In genomic region chr12:75505706-75506312, GRCh38 we compare ENCODE assay signal across 8 cellular contexts. TPM values are rescaled to one million over a fixed set of nuclear protein-coding genes. Genes with fewer than 3 reads are reported as not detected.
DNase-seq lines count a peak whose midpoint lies in the region; ATAC-seq and TF ChIP-seq lines count a peak whose summit lies in the region.

No MANE protein-coding gene starts in this region.

- peaks cover 34% of the 10 kb centered on the region for H3K36me3 Mint-ChIP-seq in activated CD8-positive, alpha-beta memory T cell treated with anti-CD3 and anti-CD28 coated beads, Interleukin-2, amount 10 ng/mL, durations not matched to agents 7 days and 5 days

- CTCF ChIA-PET in activated CD8-positive, alpha-beta memory T cell treated with anti-CD3 and anti-CD28 coated beads, Interleukin-2, amount 10 ng/mL, durations not matched to agents 7 days and 5 days (lab: Charles Lee): interaction anchor here (0.7 to 2.8 kb wide), 5 partner anchors 10 to 176 kb away, joined by 3 to 16 read pairs (median 6); partner anchors contain the start of genes CAPS2 and GLIPR1L2

- no peak for DNase-seq in activated CD8-positive, alpha-beta memory T cell treated with anti-CD3 and anti-CD28 coated beads, Interleukin-2, amount 10 ng/mL, durations not matched to agents 7 days and 5 days
- DNase-seq in activated CD8-positive, alpha-beta memory T cell treated with anti-CD3 and anti-CD28 coated beads, Interleukin-2, amount 50 U/mL, for 4 hours: no peak
- DNase-seq in MV-4-11 (lab: John Stamatoyannopoulos, UW) (peak; percentile 13), dorsolateral prefrontal cortex (no peak), renal cortical epithelial cell (ENCODE audit: low read depth) (peak; percentile 29), sigmoid colon (no peak)
- no peak for DNase-seq in effector memory CD4-positive, alpha-beta T cell

- no peaks in the 10 kb centered on the region for H3K27me3 Mint-ChIP-seq in activated CD8-positive, alpha-beta memory T cell treated with anti-CD3 and anti-CD28 coated beads, Interleukin-2, amount 10 ng/mL, durations not matched to agents 7 days and 5 days

- intact Hi-C loops in dorsolateral prefrontal cortex (cut with DNase I): loop anchor here in 1 of 2 donors (5.0 kb wide), 2 partner anchors 174 to 819 kb away; partner anchors contain the start of genes CAPS2 and GLIPR1L1
- intact Hi-C loops in sigmoid colon (cut with DNase I): no loop called here

- no peak overlapping the region for H3K27ac Mint-ChIP-seq in activated CD8-positive, alpha-beta memory T cell treated with anti-CD3 and anti-CD28 coated beads, Interleukin-2, amount 10 ng/mL, durations not matched to agents 7 days and 5 days

- peak; percentile 43 for ATAC-seq in activated CD8-positive, alpha-beta memory T cell treated with anti-CD3 and anti-CD28 coated beads, Interleukin-2, amount 10 ng/mL, durations not matched to agents 7 days and 5 days
- no peak for ATAC-seq in HG03457 (IDR thresholded peaks at IDR 0.05; ENCODE audit: unreplicated experiment)

- TF ChIP-seq CTCF in dorsolateral prefrontal cortex (IDR thresholded peaks at IDR 0.05 in 54 of 56, conservative IDR thresholded peaks at IDR 0.05 in 2 of 56; ENCODE audit: low read depth in 1 of 56, partially characterized antibody in 56 of 56) (peak; percentile 45 to 76 (median 62)), sigmoid colon (IDR thresholded peaks at IDR 0.05) (peak in 1 of 4 experiments; percentile 52)

- no peaks in the 10 kb centered on the region for H3K9me3 ChIP-seq in sigmoid colon
- H3K9me3 ChIP-seq in effector memory CD4-positive, alpha-beta T cell (ENCODE audit: control insufficient read depth, low read length): no peaks in the 10 kb centered on the region

- no peak for TF ChIP-seq POLR2A in sigmoid colon (IDR thresholded peaks at IDR 0.05)

- H3K36me3 ChIP-seq in sigmoid colon: peaks cover 7 to 66% (median 11%) of the 10 kb centered on the region in 4 donors
- H3K36me3 ChIP-seq in effector memory CD4-positive, alpha-beta T cell (ENCODE audit: control insufficient read depth, insufficient read depth, low read length): peaks cover 47% of the 10 kb centered on the region

- H3K27ac ChIP-seq in dorsolateral prefrontal cortex: no peak overlapping the region
- H3K27ac ChIP-seq in sigmoid colon: no peak overlapping the region
- H3K27ac ChIP-seq in effector memory CD4-positive, alpha-beta T cell (ENCODE audit: insufficient read depth, low read length, poor library complexity, severe bottlenecking): no peak overlapping the region

- H3K4me3 ChIP-seq in dorsolateral prefrontal cortex: no peak overlapping the region
- no peak overlapping the region for H3K4me3 ChIP-seq in sigmoid colon
- no peak overlapping the region for H3K4me3 ChIP-seq in effector memory CD4-positive, alpha-beta T cell (ENCODE audit: insufficient read depth, low read depth, low read length, poor library complexity, severe bottlenecking)

- H3K4me1 ChIP-seq in sigmoid colon: peaks cover 0 to 20% (median 13%) of the 10 kb centered on the region in 4 donors
- H3K4me1 ChIP-seq in effector memory CD4-positive, alpha-beta T cell (ENCODE audit: control insufficient read depth, insufficient read depth, low read length, poor library complexity, severe bottlenecking): peaks cover 8% of the 10 kb centered on the region

- 68 to 78% methylated on average over 2 of the region's 2 CpGs for WGBS in sigmoid colon, 2 donors

- peaks cover 36% of the 10 kb centered on the region for H3K4me1 Mint-ChIP-seq in activated CD8-positive, alpha-beta memory T cell treated with anti-CD3 and anti-CD28 coated beads, Interleukin-2, amount 10 ng/mL, durations not matched to agents 7 days and 5 days

- H3K9me3 Mint-ChIP-seq in activated CD8-positive, alpha-beta memory T cell treated with anti-CD3 and anti-CD28 coated beads, Interleukin-2, amount 10 ng/mL, durations not matched to agents 7 days and 5 days (ENCODE audit: low read depth): no peaks in the 10 kb centered on the region

- H3K4me3 Mint-ChIP-seq in activated CD8-positive, alpha-beta memory T cell treated with anti-CD3 and anti-CD28 coated beads, Interleukin-2, amount 10 ng/mL, durations not matched to agents 7 days and 5 days: no peak overlapping the region

- TF ChIP-seq EP300 in sigmoid colon (IDR thresholded peaks at IDR 0.05): no peak

- H3K27me3 ChIP-seq in dorsolateral prefrontal cortex: no peaks in the 10 kb centered on the region
- H3K27me3 ChIP-seq in sigmoid colon: no peaks in the 10 kb centered on the region
- no peaks in the 10 kb centered on the region for H3K27me3 ChIP-seq in effector memory CD4-positive, alpha-beta T cell (replicated peaks; ENCODE audit: control insufficient read depth, insufficient read depth, low read length, poor library complexity, severe bottlenecking)

RNA-seq across cellular contexts. Expression of gene KRR1, which starts 5.6 kb away (rescaled TPM):
- total RNA-seq in activated CD8-positive, alpha-beta memory T cell treated with anti-CD3 and anti-CD28 coated beads, Interleukin-2, amount 10 ng/mL, durations not matched to agents 7 days and 5 days: 10 to 100 TPM; 68.5 to 97.7 TPM
- total RNA-seq in dorsolateral prefrontal cortex (10 to 100 TPM; 35.1 to 68.2 (median 51.2) TPM), renal cortical epithelial cell (44.3 and 87.5 TPM in 2 replicates), sigmoid colon (10 to 100 TPM; 12.7 to 40.0 (median 29.5) TPM)
- polyA plus RNA-seq in sigmoid colon: 10 to 100 TPM in 2 of 3 donors, 1 to 10 TPM in 1; 9.7 to 20.3 (median 10.8) TPM

RNA-seq across cellular contexts. Expression of gene GLIPR1, which starts 25.3 kb away (rescaled TPM):
- total RNA-seq in activated CD8-positive, alpha-beta memory T cell treated with anti-CD3 and anti-CD28 coated beads, Interleukin-2, amount 10 ng/mL, durations not matched to agents 7 days and 5 days: 10 to 100 TPM; 55.3 to 74.8 TPM
- total RNA-seq in dorsolateral prefrontal cortex (10 to 100 TPM in 113 of 120 experiments, 1 to 10 TPM in 7; 7.5 to 35.7 (median 20.7) TPM), renal cortical epithelial cell (34.4 and 45.3 TPM in 2 replicates), sigmoid colon (10 to 100 TPM; 14.6 to 20.9 (median 17.4) TPM)
- 10 to 100 TPM in 1 of 3 donors, 1 to 10 TPM in 2; 4.8 to 12.2 (median 6.2) TPM for polyA plus RNA-seq in sigmoid colon

Comparison
In these comparisons a context has a peak if more than half of its experiments do, and no peak if none do; other contexts are left out.
1. DNase-seq: peak in MV-4-11 (single experiment) and renal cortical epithelial cell (single experiment); none in activated CD8-positive, alpha-beta memory T cell treated with anti-CD3 and anti-CD28 coated beads, Interleukin-2, amount 10 ng/mL, durations not matched to agents 7 days and 5 days (single experiment), activated CD8-positive, alpha-beta memory T cell treated with anti-CD3 and anti-CD28 coated beads, Interleukin-2, amount 50 U/mL, for 4 hours (single experiment), dorsolateral prefrontal cortex (0 of 10), sigmoid colon (single experiment) and effector memory CD4-positive, alpha-beta T cell (0 of 3).